ENCODE assay signal across 36 cellular contexts in genomic region chr14:80901813-80902212, GRCh38. TPM values are rescaled to one million over a fixed set of nuclear protein-coding genes. Genes with fewer than 3 reads are reported as not detected.
"Had no signal": no experiment of that assay in that cellular context is flagged by ENCODE, and none has a peak within 500 bp of the region (broad histone marks: within the 10 kb centered on the region; RNA-seq: fewer than 3 reads in every experiment).

No MANE protein-coding gene starts in this region.

- H3K4me3 Mint-ChIP-seq: activated CD4-positive, alpha-beta memory T cell treated with anti-CD3 and anti-CD28 coated beads, Interleukin-2, amount 10 ng/mL, durations not matched to agents 7 days and 5 days; activated CD8-positive, alpha-beta memory T cell treated with anti-CD3 and anti-CD28 coated beads, Interleukin-2, amount 10 ng/mL, durations not matched to agents 7 days and 5 days; activated naive CD4-positive, alpha-beta T cell treated with anti-CD3 and anti-CD28 coated beads for 36 hours; brain; T-cell had no signal

- H3K4me3 ChIP-seq: MG63, PC-9 had no signal

- H3K4me1 Mint-ChIP-seq: brain, T-cell had no signal

- H3K4me2 ChIP-seq: PC-9 had no signal

- H3K27ac ChIP-seq: PC-9, RWPE1, VCaP had no signal

- H3K27me3 Mint-ChIP-seq: activated CD4-positive, alpha-beta memory T cell treated with anti-CD3 and anti-CD28 coated beads, Interleukin-2, amount 10 ng/mL, durations not matched to agents 7 days and 5 days; activated CD8-positive, alpha-beta memory T cell treated with anti-CD3 and anti-CD28 coated beads, Interleukin-2, amount 10 ng/mL, durations not matched to agents 7 days and 5 days; brain; T-cell had no signal

- ATAC-seq: activated CD8-positive, alpha-beta memory T cell treated with anti-CD3 and anti-CD28 coated beads, Interleukin-2, amount 10 ng/mL, durations not matched to agents 7 days and 5 days; Right ventricle myocardium inferior; SK-N-SH treated with all-trans-retinoic acid at 6 μM for 48 hours; T-cell had no signal

- H2AFZ ChIP-seq: PC-9 had no signal

- H3K36me3 ChIP-seq: MG63 had no signal

- H3K27me3 ChIP-seq: MG63 had no signal

- FAIRE-seq: bronchial epithelial cell, RCC 7860 had no signal

- H3K27ac Mint-ChIP-seq: activated CD4-positive, alpha-beta memory T cell treated with anti-CD3 and anti-CD28 coated beads, Interleukin-2, amount 10 ng/mL, durations not matched to agents 7 days and 5 days; activated CD8-positive, alpha-beta memory T cell treated with anti-CD3 and anti-CD28 coated beads, Interleukin-2, amount 10 ng/mL, durations not matched to agents 7 days and 5 days; activated naive CD4-positive, alpha-beta T cell treated with anti-CD3 and anti-CD28 coated beads for 36 hours; activated naive CD4-positive, alpha-beta T cell treated with anti-CD3 and anti-CD28 coated beads, Interleukin-2, amount 50 U/mL, for 72 hours; brain; T-cell had no signal

- H3K9me3 Mint-ChIP-seq: activated CD4-positive, alpha-beta memory T cell treated with anti-CD3 and anti-CD28 coated beads, Interleukin-2, amount 10 ng/mL, durations not matched to agents 7 days and 5 days; activated naive CD4-positive, alpha-beta T cell treated with anti-CD3 and anti-CD28 coated beads for 36 hours; activated naive CD4-positive, alpha-beta T cell treated with anti-CD3 and anti-CD28 coated beads, Interleukin-2, amount 50 U/mL, for 72 hours; T-cell had no signal

- H3K9me3 ChIP-seq: MG63 had no signal

- DNase-seq: activated CD4-positive, alpha-beta memory T cell treated with anti-CD3 and anti-CD28 coated beads, Interleukin-2, amount 10 ng/mL, durations not matched to agents 7 days and 5 days; activated CD4-positive, alpha-beta T cell treated with anti-CD3 and anti-CD28 coated beads for 1 hour; activated CD4-positive, alpha-beta T cell treated with anti-CD3 and anti-CD28 coated beads for 48 hours; activated CD4-positive, CD25-positive, alpha-beta regulatory T cell; activated CD8-positive, alpha-beta memory T cell treated with anti-CD3 and anti-CD28 coated beads for 24 hours; activated CD8-positive, alpha-beta memory T cell treated with anti-CD3 and anti-CD28 coated beads, Interleukin-2, amount 10 ng/mL, durations not matched to agents 7 days and 5 days; activated CD8-positive, alpha-beta memory T cell treated with anti-CD3 and anti-CD28 coated beads, Interleukin-2, amount 50 U/mL, for 48 hours; activated gamma-delta T cell treated with Interleukin-2 at 50 U/mL for 16 hours; activated naive CD4-positive, alpha-beta T cell treated with anti-CD3 and anti-CD28 coated beads for 36 hours; anterior cingulate cortex; caudate nucleus; Kasumi-1; KG1; MG63; NCI-H1048; NCI-H1105 treated with DMSO at 0.1 percent for 48 hours; NCI-H1436; NCI-H1694; NCI-H2029; NCI-H345; NCI-H524 treated with DMSO at 0.1 percent for 48 hours; NK-92 treated with Interleukin-12 subunit alpha and Interleukin-12 subunit beta, amount 100 ng/mL, for 24 hours; PC-9; SIG-M5; T-cell; T-helper 9 cell had no signal

RNA-seq across cellular contexts. Expression of gene TSHR, which starts 53.6 kb away (rescaled TPM):
- total RNA-seq: activated naive CD4-positive, alpha-beta T cell treated with anti-CD3 and anti-CD28 coated beads for 36 hours; activated naive CD4-positive, alpha-beta T cell treated with anti-CD3 and anti-CD28 coated beads, Interleukin-2, amount 50 U/mL, for 72 hours; bronchial epithelial cell; NCI-H460; PC-9; Right ventricle myocardium inferior; SK-MEL-5 had no signal
